Comparison of ENCODE assay signal across 8 cellular contexts in the genomic region with DNA sequence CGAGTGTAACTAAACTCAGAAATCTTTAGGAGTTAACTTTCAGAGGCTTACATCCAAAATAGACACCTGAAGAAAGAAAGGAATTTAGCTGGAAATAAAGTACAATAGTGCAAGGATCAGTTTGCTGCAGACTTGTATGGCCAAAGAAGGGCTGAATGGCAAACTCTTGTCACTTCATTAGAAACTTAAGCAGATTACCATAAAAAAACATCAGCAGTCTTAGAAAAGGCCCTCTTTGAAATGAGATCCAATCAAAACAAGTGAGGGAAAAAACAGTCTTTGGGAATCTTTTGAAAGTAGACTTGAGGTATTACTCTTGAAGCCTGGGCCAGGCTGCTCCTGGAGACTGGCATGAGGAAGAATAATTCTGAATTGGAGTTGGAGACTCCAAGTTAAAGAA.
"Had no signal": no experiment of that assay in that cellular context is flagged by ENCODE, and none has a peak within 500 bp of the region (broad histone marks: within the 10 kb centered on the region; RNA-seq: fewer than 3 reads in every experiment).

No MANE protein-coding gene starts in this region.

- DNase-seq: GM23248, GOT3, H7, H9, HCEC 1CT, HFFc6 had no signal

- H3K4me3 Mint-ChIP-seq: H9, HFFc6 had no signal

- H3K27ac ChIP-seq: GM23248 had no signal

- H3K9ac ChIP-seq: GM23248 had no signal

- H2AFZ ChIP-seq: GM23248 had no signal

- H3K4me3 ChIP-seq: GM23248, HAP-1 had no signal

- H3K27ac Mint-ChIP-seq: H9, HFFc6 had no signal

- H3K36me3 ChIP-seq: HAP-1 had no signal

- ATAC-seq: HCT116 had no signal

- H3K9me3 ChIP-seq: HAP-1 had no signal
